In genomic region chr6:139219271-139219729, GRCh38 we compare ENCODE assay signal across 8 cellular contexts.
DNase-seq lines count a peak whose midpoint lies in the region; ATAC-seq and TF ChIP-seq lines count a peak whose summit lies in the region.

No MANE protein-coding gene starts in this region.

- H3K36me3 ChIP-seq in IMR-90 (ENCODE audit: control insufficient read depth, insufficient read depth, low read length) = no peaks in the 10 kb centered on the region
- no peaks in the 10 kb centered on the region; the same call in 1 of the 2 replicates for H3K36me3 ChIP-seq in OCI-LY7 (ENCODE audit: insufficient read depth, low read length)
- no peaks in the 10 kb centered on the region for H3K36me3 ChIP-seq in esophagus (ENCODE audit: control insufficient read depth in 2 of 2, insufficient read depth in 2 of 2, low read length in 1 of 2)

- in situ Hi-C loops in IMR-90 (cut with MboI; ENCODE audit: low sequenced_read_pairs) = no loop called here

- no peak overlapping the region for H2BK5ac ChIP-seq in IMR-90 (ENCODE audit: low read depth, low read length, poor library complexity, severe bottlenecking)

- no peak overlapping the region for H3K56ac ChIP-seq in IMR-90 (ENCODE audit: extremely low read depth, insufficient read depth, low read length)

- H2BK15ac ChIP-seq in IMR-90 (ENCODE audit: low read depth, low read length) = no peak overlapping the region

- no peak overlapping the region for H3K14ac ChIP-seq in IMR-90 (replicated peaks; ENCODE audit: low read depth, low read length)

- H2AFZ ChIP-seq in IMR-90 (replicated peaks; ENCODE audit: low read length, poor library complexity) (peak overlapping the region; percentile 91), OCI-LY7 (ENCODE audit: low read length) (peak overlapping the region; percentile 63; the same call in 1 of the 2 replicates)

- no peak overlapping the region for H3K4ac ChIP-seq in IMR-90 (ENCODE audit: low read depth, low read length)

- ATAC-seq in GM21619 (IDR thresholded peaks at IDR 0.05; ENCODE audit: unreplicated experiment) = peak; percentile 100
- ATAC-seq in IMR-90 (ENCODE audit: low read depth) = peak; percentile 100
- ATAC-seq in naive B cell (ENCODE audit: low read depth in 2 of 2) = peak; percentile 100

- peak overlapping the region in 4 of 8 donors; percentile 13 to 81 (median 66) for H3K4me3 Mint-ChIP-seq in naive B cell

- POLR2A ChIA-PET in IMR-90 (lab: Charles Lee; ENCODE audit: unreplicated experiment) (interaction anchor here (1.5 kb wide), 1 partner anchor 150 kb away, joined by 7 read pairs; no protein-coding TSS in a partner anchor), OCI-LY7 (lab: Charles Lee) (interaction anchor here (0.7 to 4.4 kb wide), 16 partner anchors 11 to 160 kb away, joined by 3 to 27 read pairs (median 4); partner anchors contain the start of gene CITED2)

- CTCF ChIA-PET in IMR-90 (lab: Yijun Ruan, JAX) = interaction anchor here (0.5 to 2.6 kb wide), 23 partner anchors 11 to 1843 kb away, joined by 3 to 25 read pairs (median 3); no protein-coding TSS in a partner anchor
- CTCF ChIA-PET in OCI-LY7 (lab: Charles Lee; ENCODE audit: unreplicated experiment) = interaction anchor here (0.6 to 1.6 kb wide), 16 partner anchors 11 to 211 kb away, joined by 3 to 19 read pairs (median 4); partner anchors contain the start of gene CITED2

- no peaks in the 10 kb centered on the region for H3K9me3 ChIP-seq in IMR-90 (ENCODE audit: control insufficient read depth, insufficient read depth, low read length)
- peaks cover 7% of the 10 kb centered on the region; the same call in 1 of the 2 replicates for H3K9me3 ChIP-seq in OCI-LY7 (ENCODE audit: low read length)
- no peaks in the 10 kb centered on the region for H3K9me3 ChIP-seq in esophagus (ENCODE audit: control insufficient read depth in 2 of 2, insufficient read depth in 1 of 2, low read depth in 1 of 2, low read length in 1 of 2)

- H3K4me1 ChIP-seq in IMR-90 (ENCODE audit: control insufficient read depth, insufficient read depth, low read length) = no peaks in the 10 kb centered on the region
- H3K4me1 ChIP-seq in OCI-LY7 (ENCODE audit: insufficient read depth, low read length, poor library complexity, severe bottlenecking) = peaks cover 26% of the 10 kb centered on the region
- no peaks in the 10 kb centered on the region for H3K4me1 ChIP-seq in esophagus (ENCODE audit: control insufficient read depth in 2 of 2, insufficient read depth in 2 of 2, low read length in 1 of 2)

- no peak overlapping the region for H2BK20ac ChIP-seq in IMR-90 (ENCODE audit: low read depth, low read length)

- no peaks in the 10 kb centered on the region for H3K79me1 ChIP-seq in IMR-90 (ENCODE audit: low read depth in 1 of 2, low read length in 2 of 2)

- H3K27ac Mint-ChIP-seq in naive B cell = peak overlapping the region in 4 of 6 donors; percentile 1 to 44 (median 20)

- BruUV-seq in IMR-90 (replicated peaks; lab: Mats Ljungman, UMichigan) = no TSS peak
- BruUV-seq in OCI-LY7 (replicated peaks; lab: Mats Ljungman, UMichigan) = no TSS peak

- dilution Hi-C loops in IMR-90 (cut with HindIII; ENCODE audit: low sequenced_read_pairs, unreplicated experiment) = no loop called here

- H4K8ac ChIP-seq in IMR-90 (ENCODE audit: low read depth in 2 of 2, low read length in 2 of 2) = peak overlapping the region in 1 of 2 experiments; percentile 43; a peak in 1 of 4 replicates

- peaks cover 3 to 14% (median 7%) of the 10 kb centered on the region in 3 donors for H3K4me1 Mint-ChIP-seq in naive B cell

- peak overlapping the region; percentile 4; the same call in 1 of the 2 replicates for H3K9ac ChIP-seq in IMR-90 (ENCODE audit: low read depth, low read length)

- peak overlapping the region; percentile 32; the same call in 1 of the 2 replicates for H3K27ac ChIP-seq in IMR-90 (ENCODE audit: insufficient read depth, low read length)
- H3K27ac ChIP-seq in OCI-LY7 (ENCODE audit: low read depth, low read length, poor library complexity, severe bottlenecking) = peak overlapping the region; percentile 63
- peak overlapping the region; percentile 55 to 57 for H3K27ac ChIP-seq in esophagus (ENCODE audit: low read depth in 2 of 2, low read length in 1 of 2)

- H3K4me2 ChIP-seq in IMR-90 (ENCODE audit: low read depth, low read length) (peak overlapping the region; percentile 22), OCI-LY7 (ENCODE audit: low read length) (peak overlapping the region; percentile 65)

- H4K91ac ChIP-seq in IMR-90 (ENCODE audit: insufficient read depth, low read depth, low read length) = no peak overlapping the region; the same call in 1 of the 2 replicates

- no peak for TF ChIP-seq POLR2A in IMR-90 (IDR thresholded peaks at IDR 0.05; ENCODE audit: low read depth, low read length)

- no peaks in the 10 kb centered on the region for H3K9me1 ChIP-seq in IMR-90 (ENCODE audit: insufficient read depth, low read length)

- WGBS in IMR-90 (ENCODE audit: extremely low coverage in 2 of 2, insufficient read length in 1 of 2), 2 experiments = no CpG with 5 or more reads among the region's 7 CpGs
- 6 to 10% methylated on average over 7 of the region's 7 CpGs for WGBS in esophagus, 2 donors

- intact Hi-C loops in IMR-90 (cut with micrococcal nuclease) = loop anchor here (1.0 kb wide), 2 partner anchors 145 to 403 kb away; no protein-coding TSS in a partner anchor
- intact Hi-C loops in OCI-LY7 (cut with micrococcal nuclease; ENCODE audit: unreplicated experiment) = loop anchor here (1.0 to 2.0 kb wide), 3 partner anchors 94 to 402 kb away; no protein-coding TSS in a partner anchor

- no peak overlapping the region for H2AK5ac ChIP-seq in IMR-90 (ENCODE audit: low read depth, low read length)

- H3K27me3 Mint-ChIP-seq in naive B cell = no peaks in the 10 kb centered on the region

- no peaks in the 10 kb centered on the region for H4K20me1 ChIP-seq in IMR-90 (ENCODE audit: insufficient read depth, low read length)
- H4K20me1 ChIP-seq in OCI-LY7 (ENCODE audit: insufficient read depth, low read length) = no peaks in the 10 kb centered on the region

- TF ChIP-seq RAD21 in IMR-90 (IDR thresholded peaks at IDR 0.05; ENCODE audit: low read length) = peak; percentile 96

- H3K79me2 ChIP-seq in OCI-LY7 (ENCODE audit: insufficient read depth, low read depth, low read length) = no peaks in the 10 kb centered on the region

- H3K27me3 ChIP-seq in IMR-90 (ENCODE audit: control insufficient read depth, insufficient read depth, low read length) (no peaks in the 10 kb centered on the region), esophagus (ENCODE audit: control insufficient read depth in 1 of 2, insufficient read depth in 2 of 2, low read length in 2 of 2) (no peaks in the 10 kb centered on the region)

- DNase-seq in DMS53 (lab: John Stamatoyannopoulos, UW) (peak; percentile 89), IMR-90 (peak; percentile 90), OCI-LY7 (ENCODE audit: low spot score) (peak; percentile 96), activated T-cell treated with anti-CD3 and anti-CD28 coated beads for 1 hour (ENCODE audit: low read depth) (peak; percentile 56), naive B cell (peak; percentile 56)
- DNase-seq in stimulated activated CD8-positive, alpha-beta memory T cell treated with anti-CD3 and anti-CD28 coated beads, Interleukin-7, amount 100 ng/mL, for 4 hours (ENCODE audit: low read depth in 2 of 2) = peak; percentile 60

- no peaks in the 10 kb centered on the region for H3K36me3 Mint-ChIP-seq in naive B cell

- no peaks in the 10 kb centered on the region for H3K9me2 ChIP-seq in OCI-LY7 (ENCODE audit: insufficient read depth, low read length)

- peak overlapping the region; percentile 35 for H2AK9ac ChIP-seq in IMR-90 (replicated peaks; ENCODE audit: low read depth, low read length, poor library complexity)

- H3K23ac ChIP-seq in IMR-90 (ENCODE audit: low read depth, low read length) = no peak overlapping the region

- H3K18ac ChIP-seq in IMR-90 (ENCODE audit: low read depth, low read length) = peak overlapping the region; percentile 6; the same call in 1 of the 2 replicates

- peak overlapping the region; percentile 16; the same call in 1 of the 2 replicates for H2BK120ac ChIP-seq in IMR-90 (ENCODE audit: low read depth, low read length)

- H3K9me3 Mint-ChIP-seq in naive B cell = peaks cover 0 to 4% (median 0%) of the 10 kb centered on the region in 7 donors

- TF ChIP-seq CTCF in IMR-90 (conservative IDR thresholded peaks at IDR 0.05; ENCODE audit: low read depth, low read length) (peak; percentile 90), OCI-LY7 (conservative IDR thresholded peaks at IDR 0.05; ENCODE audit: low read length) (peak; percentile 98)

- no peak overlapping the region for H3K4me3 ChIP-seq in IMR-90 (ENCODE audit: insufficient read depth, low read depth, low read length)
- peak overlapping the region; percentile 60 for H3K4me3 ChIP-seq in OCI-LY7 (ENCODE audit: low read depth, low read length, poor library complexity, severe bottlenecking)
- no peak overlapping the region for H3K4me3 ChIP-seq in esophagus (ENCODE audit: low read depth in 1 of 2, low read length in 2 of 2)

- H4K5ac ChIP-seq in IMR-90 (ENCODE audit: low read depth, low read length) = no peak overlapping the region; the same call in 1 of the 2 replicates

TF ChIP-seq in IMR-90, 13 proteins besides CTCF, POLR2A, EP300 and RAD21:
- TF ChIP-seq SMC3 (IDR thresholded peaks at IDR 0.05; ENCODE audit: low read depth, low read length) = peak; percentile 89
- no peak for TF ChIP-seq USF2 (IDR thresholded peaks at IDR 0.05; ENCODE audit: low read depth, low read length)
